Comparison of ENCODE assay signal across 22 cellular contexts in the genomic region with DNA sequence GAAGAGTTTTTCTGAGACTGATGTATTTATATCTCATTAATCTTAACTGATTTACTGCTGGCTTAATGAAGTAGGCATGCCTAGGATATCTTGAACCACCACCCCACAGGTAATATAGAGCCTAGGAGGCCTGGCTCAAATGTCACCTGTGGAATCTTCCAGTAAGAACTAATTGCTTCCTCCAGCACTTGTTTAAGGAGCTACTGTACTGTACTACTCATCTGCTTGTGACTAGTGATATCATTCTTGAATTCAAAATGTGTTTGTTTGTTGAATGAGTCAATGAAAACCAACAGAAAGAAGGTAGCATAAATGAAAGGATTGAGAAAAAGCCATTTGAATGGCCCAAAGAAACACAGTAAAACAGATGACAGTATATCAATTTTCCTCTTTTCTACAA. TPM values are rescaled to one million over a fixed set of nuclear protein-coding genes. Genes with fewer than 3 reads are reported as not detected.
DNase-seq lines count a peak whose midpoint lies in the region; ATAC-seq, FAIRE-seq and TF ChIP-seq lines count a peak whose summit lies in the region.
"Had no signal": no experiment of that assay in that cellular context is flagged by ENCODE, and none has a peak within 500 bp of the region (broad histone marks: within the 10 kb centered on the region; RNA-seq: fewer than 3 reads in every experiment).

No MANE protein-coding gene starts in this region.

- peak; percentile 18 for FAIRE-seq in bronchial epithelial cell (lab: Jason Lieb, UNC)
- FAIRE-seq: D721Med, HTR-8/SVneo had no signal

- no peaks in the 10 kb centered on the region for H3K27me3 Mint-ChIP-seq in T-helper 1 cell treated with Interleukin-12 subunit alpha and Interleukin-12 subunit beta and Interleukin-4 antibody, amounts not matched to agents 30 μg/mL and 1 μg/mL, for 36 hours (ENCODE audit: low read depth)
- H3K27me3 Mint-ChIP-seq: activated naive CD8-positive, alpha-beta T cell treated with anti-CD3 and anti-CD28 coated beads, Interleukin-2, amount 10 ng/mL, durations not matched to agents 7 days and 5 days; memory B cell; naive thymus-derived CD4-positive, alpha-beta T cell had no signal

- H3K9me2 ChIP-seq in hepatocyte (replicated peaks; ENCODE audit: insufficient read depth), result no peaks in the 10 kb centered on the region

- H3K4me1 Mint-ChIP-seq in T-helper 1 cell treated with Interleukin-12 subunit alpha and Interleukin-12 subunit beta and Interleukin-4 antibody, amounts not matched to agents 30 μg/mL and 1 μg/mL, for 36 hours (ENCODE audit: low read depth), result peaks cover 13% of the 10 kb centered on the region
- H3K4me1 Mint-ChIP-seq: memory B cell had no signal

- intact Hi-C loops in left lung (cut with DNase I), result no loop called here

- H3K27ac Mint-ChIP-seq in T-helper 1 cell treated with Interleukin-12 subunit alpha and Interleukin-12 subunit beta and Interleukin-4 antibody, amounts not matched to agents 30 μg/mL and 1 μg/mL, for 36 hours, result peak overlapping the region; percentile 11
- H3K27ac Mint-ChIP-seq: activated naive CD8-positive, alpha-beta T cell treated with anti-CD3 and anti-CD28 coated beads, Interleukin-2, amount 10 ng/mL, durations not matched to agents 7 days and 5 days; memory B cell; naive thymus-derived CD4-positive, alpha-beta T cell had no signal

- no peaks in the 10 kb centered on the region for H3K27me3 ChIP-seq in bronchial epithelial cell (ENCODE audit: control insufficient read depth, insufficient read depth, low read length)
- H3K27me3 ChIP-seq in left lung, result no peaks in the 10 kb centered on the region
- no peaks in the 10 kb centered on the region for H3K27me3 ChIP-seq in hepatocyte
- H3K27me3 ChIP-seq: breast epithelium, thyroid gland had no signal

- H4K20me1 ChIP-seq in hepatocyte (ENCODE audit: insufficient read depth, poor library complexity, severe bottlenecking), result no peaks in the 10 kb centered on the region

- H3K4me1 ChIP-seq in HEK293 (ENCODE audit: control insufficient read depth, insufficient read depth, low read length) (no peaks in the 10 kb centered on the region), left lung (peaks cover 0 to 11% of the 10 kb centered on the region in 2 donors), hepatocyte (ENCODE audit: insufficient read depth) (no peaks in the 10 kb centered on the region)
- H3K4me1 ChIP-seq: breast epithelium, thyroid gland had no signal

- H3K4me3 ChIP-seq in HEK293 (ENCODE audit: low read depth, low read length), result no peak overlapping the region
- H3K4me3 ChIP-seq in bronchial epithelial cell (ENCODE audit: low read depth, low read length), result no peak overlapping the region
- H3K4me3 ChIP-seq in left lung, result no peak overlapping the region
- H3K4me3 ChIP-seq in hepatocyte, result no peak overlapping the region
- H3K4me3 ChIP-seq: breast epithelium, PC-9, smooth muscle cell, thyroid gland had no signal

- H3K4me2 ChIP-seq in hepatocyte, result no peak overlapping the region
- H3K4me2 ChIP-seq: PC-9, smooth muscle cell had no signal

- TF ChIP-seq CTCF in HEK293 (tag by site-specific recombination; IDR thresholded peaks at IDR 0.05) (no peak), bronchial epithelial cell (IDR thresholded peaks at IDR 0.05; ENCODE audit: insufficient read depth, low read length, severe bottlenecking) (no peak), left lung (IDR thresholded peaks at IDR 0.05) (no peak), hepatocyte (IDR thresholded peaks at IDR 0.05; ENCODE audit: poor library complexity) (no peak)

- H3K36me3 Mint-ChIP-seq in T-helper 1 cell treated with Interleukin-12 subunit alpha and Interleukin-12 subunit beta and Interleukin-4 antibody, amounts not matched to agents 30 μg/mL and 1 μg/mL, for 36 hours (ENCODE audit: low read depth), result peaks cover 38% of the 10 kb centered on the region

- DNase-seq in T-helper 1 cell (no peak), bronchial epithelial cell (ENCODE audit: low read depth) (peak; percentile 90), left lung (no peak), hepatocyte (ENCODE audit: low spot score) (no peak), NCI-H510A treated with DMSO at 0.1 percent for 48 hours (lab: John Stamatoyannopoulos, UW) (no peak)
- no peak for DNase-seq in stimulated activated CD4-positive, alpha-beta T cell treated with anti-CD3 and anti-CD28 coated beads, Interleukin-4, amount 100 ng/mL, for 4 hours
- DNase-seq: activated naive CD8-positive, alpha-beta T cell treated with anti-CD3 and anti-CD28 coated beads, Interleukin-2, amount 10 ng/mL, durations not matched to agents 7 days and 5 days; islet precursor cell; naive thymus-derived CD4-positive, alpha-beta T cell; NCI-H1417; NCI-H748 treated with DMSO at 0.1 percent for 48 hours; PC-9; thyroid gland had no signal

- H3K27ac ChIP-seq in HEK293 (ENCODE audit: extremely low read depth, low read depth, low read length) (no peak overlapping the region), left lung (no peak overlapping the region), hepatocyte (no peak overlapping the region)
- H3K27ac ChIP-seq: 22Rv1, breast epithelium, PC-9, thyroid gland had no signal

- CTCF ChIA-PET in HEK293 (lab: Yijun Ruan, JAX), result interaction anchor here (1.0 to 1.1 kb wide), 2 partner anchors 12 to 19 kb away, joined by 4 read pairs; no protein-coding TSS in a partner anchor

- peaks cover 0 to 19% of the 10 kb centered on the region in 2 experiments; a peak in 2 of 3 replicates for H3K36me3 ChIP-seq in HEK293 (ENCODE audit: control insufficient read depth in 2 of 2, insufficient read depth in 1 of 2, low read length in 2 of 2)
- no peaks in the 10 kb centered on the region for H3K36me3 ChIP-seq in bronchial epithelial cell (ENCODE audit: control insufficient read depth, insufficient read depth, low read length)
- H3K36me3 ChIP-seq in left lung, result peaks cover 0 to 54% of the 10 kb centered on the region in 2 donors
- H3K36me3 ChIP-seq in hepatocyte (replicated peaks; ENCODE audit: insufficient read depth, low read depth), result no peaks in the 10 kb centered on the region
- H3K36me3 ChIP-seq: breast epithelium, thyroid gland had no signal

- H3K79me2 ChIP-seq in hepatocyte, result no peaks in the 10 kb centered on the region

- H2AFZ ChIP-seq in hepatocyte, result no peak overlapping the region
- H2AFZ ChIP-seq: PC-9 had no signal

- H3K9me3 ChIP-seq in HEK293 (ENCODE audit: control insufficient read depth, insufficient read depth, low read depth, low read length) (no peaks in the 10 kb centered on the region), left lung (no peaks in the 10 kb centered on the region), hepatocyte (ENCODE audit: low read depth) (no peaks in the 10 kb centered on the region)
- H3K9me3 ChIP-seq: breast epithelium, thyroid gland had no signal

- ATAC-seq in left lung, result peak; percentile 49
- ATAC-seq: esophagus mucosa; naive thymus-derived CD4-positive, alpha-beta T cell had no signal

- H3K9me3 Mint-ChIP-seq in T-helper 1 cell treated with Interleukin-12 subunit alpha and Interleukin-12 subunit beta and Interleukin-4 antibody, amounts not matched to agents 30 μg/mL and 1 μg/mL, for 36 hours, result no peaks in the 10 kb centered on the region
- H3K9me3 Mint-ChIP-seq: activated naive CD8-positive, alpha-beta T cell treated with anti-CD3 and anti-CD28 coated beads, Interleukin-2, amount 10 ng/mL, durations not matched to agents 7 days and 5 days; memory B cell; naive thymus-derived CD4-positive, alpha-beta T cell had no signal

- POLR2A ChIA-PET in HEK293 (lab: Yijun Ruan, JAX), result interaction anchor here (0.6 kb wide), 1 partner anchor 11 kb away, joined by 3 read pairs; no protein-coding TSS in a partner anchor

- H3K4me3 Mint-ChIP-seq in T-helper 1 cell treated with Interleukin-12 subunit alpha and Interleukin-12 subunit beta and Interleukin-4 antibody, amounts not matched to agents 30 μg/mL and 1 μg/mL, for 36 hours, result no peak overlapping the region
- H3K4me3 Mint-ChIP-seq: activated naive CD8-positive, alpha-beta T cell treated with anti-CD3 and anti-CD28 coated beads, Interleukin-2, amount 10 ng/mL, durations not matched to agents 7 days and 5 days; memory B cell; naive thymus-derived CD4-positive, alpha-beta T cell had no signal

TF ChIP-seq in HEK293, 187 proteins besides CTCF, POLR2A, EP300 and RAD21:
- no peak for TF ChIP-seq ZNF140 (tag by site-specific recombination; IDR thresholded peaks at IDR 0.05)
- no peak for TF ChIP-seq ZFHX2 (tag by site-specific recombination; conservative IDR thresholded peaks at IDR 0.05)
- peak; percentile 98 for TF ChIP-seq SCRT2 (tag by site-specific recombination; IDR thresholded peaks at IDR 0.05)
- peak; percentile 35; the same call in 1 of the 2 replicates for TF ChIP-seq OSR2 (tag by site-specific recombination; IDR thresholded peaks at IDR 0.05)
- no peak for TF ChIP-seq SETDB1 (IDR thresholded peaks at IDR 0.05; ENCODE audit: insufficient read length, low read length)
- no peak for TF ChIP-seq ZNF350 (tag by site-specific recombination; IDR thresholded peaks at IDR 0.05)
- peak; percentile 50; the same call in 1 of the 2 replicates for TF ChIP-seq SCRT1 (tag by site-specific recombination; IDR thresholded peaks at IDR 0.05; ENCODE audit: borderline replicate concordance)

RNA-seq across cellular contexts. Expression of gene SLIT1, which starts 43.6 kb away (rescaled TPM):
- total RNA-seq in bronchial epithelial cell, result under 0.01 and 0.51 TPM in 2 replicates
- total RNA-seq in left lung, result under 1 TPM; 0.20 to 0.45 TPM
- 0.12 and 0.47 TPM in 2 replicates for total RNA-seq in hepatocyte
- 0.65 TPM in 1 of 2 replicates, not detected in the other for polyA plus RNA-seq in hepatocyte
- total RNA-seq: PC-9, smooth muscle cell had no signal
- polyA plus RNA-seq: naive thymus-derived CD4-positive, alpha-beta T cell had no signal
